ENCODE assay signal across 2 cellular contexts in the genomic region with DNA sequence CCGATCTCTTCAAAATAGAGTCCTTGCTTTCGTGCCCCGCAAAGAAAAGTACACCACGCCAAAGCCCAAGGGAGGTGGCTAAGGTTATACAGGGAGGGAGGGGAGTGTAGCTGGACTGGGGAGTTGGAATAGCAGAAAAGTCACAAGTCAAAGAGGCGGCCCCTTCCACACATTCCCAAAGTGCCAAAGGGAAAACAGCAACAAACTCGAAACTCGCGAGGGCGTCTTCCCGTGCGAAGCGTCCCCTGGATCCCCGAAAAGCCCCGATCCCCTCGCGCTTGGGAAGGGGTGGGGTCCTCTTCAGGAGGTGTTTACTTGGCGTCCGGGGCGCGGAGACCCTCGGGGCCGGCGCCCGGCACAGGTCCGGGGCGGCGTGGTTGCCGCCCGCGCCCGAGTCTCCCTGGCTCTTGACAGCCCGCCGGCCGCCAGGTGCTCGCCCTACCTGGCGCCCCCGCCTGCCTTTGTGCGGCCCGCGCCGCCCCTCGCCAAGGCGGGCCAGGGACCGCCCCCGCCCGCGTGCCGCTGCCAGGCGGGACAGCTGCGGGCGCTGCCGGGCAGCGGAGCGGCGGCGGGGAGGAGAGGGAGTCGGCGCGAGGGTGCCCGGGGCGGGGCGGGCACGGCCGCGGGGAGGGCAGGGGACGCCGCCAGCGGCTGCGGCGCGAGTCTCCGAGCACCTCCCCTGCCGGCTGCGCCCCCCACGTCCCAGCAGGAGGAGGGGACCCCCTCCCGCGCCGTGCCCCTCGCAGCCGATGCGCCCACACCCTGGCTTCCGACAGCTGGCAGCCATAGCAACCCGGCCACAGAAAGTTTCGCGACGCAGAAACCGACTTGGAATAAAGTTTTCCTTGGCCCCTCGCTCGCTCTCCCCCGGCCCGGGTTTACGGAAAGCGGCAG.
TF ChIP-seq lines count a peak whose summit lies in the region.

No MANE protein-coding gene starts in this region.

TF ChIP-seq in HEK293, 187 proteins besides CTCF, POLR2A, EP300 and RAD21 (continued from another document and continues in another):
- TF ChIP-seq, protein P1, sequence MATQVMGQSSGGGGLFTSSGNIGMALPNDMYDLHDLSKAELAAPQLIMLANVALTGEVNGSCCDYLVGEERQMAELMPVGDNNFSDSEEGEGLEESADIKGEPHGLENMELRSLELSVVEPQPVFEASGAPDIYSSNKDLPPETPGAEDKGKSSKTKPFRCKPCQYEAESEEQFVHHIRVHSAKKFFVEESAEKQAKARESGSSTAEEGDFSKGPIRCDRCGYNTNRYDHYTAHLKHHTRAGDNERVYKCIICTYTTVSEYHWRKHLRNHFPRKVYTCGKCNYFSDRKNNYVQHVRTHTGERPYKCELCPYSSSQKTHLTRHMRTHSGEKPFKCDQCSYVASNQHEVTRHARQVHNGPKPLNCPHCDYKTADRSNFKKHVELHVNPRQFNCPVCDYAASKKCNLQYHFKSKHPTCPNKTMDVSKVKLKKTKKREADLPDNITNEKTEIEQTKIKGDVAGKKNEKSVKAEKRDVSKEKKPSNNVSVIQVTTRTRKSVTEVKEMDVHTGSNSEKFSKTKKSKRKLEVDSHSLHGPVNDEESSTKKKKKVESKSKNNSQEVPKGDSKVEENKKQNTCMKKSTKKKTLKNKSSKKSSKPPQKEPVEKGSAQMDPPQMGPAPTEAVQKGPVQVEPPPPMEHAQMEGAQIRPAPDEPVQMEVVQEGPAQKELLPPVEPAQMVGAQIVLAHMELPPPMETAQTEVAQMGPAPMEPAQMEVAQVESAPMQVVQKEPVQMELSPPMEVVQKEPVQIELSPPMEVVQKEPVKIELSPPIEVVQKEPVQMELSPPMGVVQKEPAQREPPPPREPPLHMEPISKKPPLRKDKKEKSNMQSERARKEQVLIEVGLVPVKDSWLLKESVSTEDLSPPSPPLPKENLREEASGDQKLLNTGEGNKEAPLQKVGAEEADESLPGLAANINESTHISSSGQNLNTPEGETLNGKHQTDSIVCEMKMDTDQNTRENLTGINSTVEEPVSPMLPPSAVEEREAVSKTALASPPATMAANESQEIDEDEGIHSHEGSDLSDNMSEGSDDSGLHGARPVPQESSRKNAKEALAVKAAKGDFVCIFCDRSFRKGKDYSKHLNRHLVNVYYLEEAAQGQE (tag by site-specific recombination; IDR thresholded peaks at IDR 0.05): no peak
- TF ChIP-seq ZIC2 (tag by site-specific recombination; IDR thresholded peaks at IDR 0.05) (peak; percentile 54), ZNF221 (tag by site-specific recombination; IDR thresholded peaks at IDR 0.05; ENCODE audit: borderline replicate concordance) (no peak), ZNF76 (tag by site-specific recombination; IDR thresholded peaks at IDR 0.05; ENCODE audit: borderline replicate concordance, low read depth) (no peak), ZNF184 (tag by site-specific recombination; IDR thresholded peaks at IDR 0.05) (no peak), ZNF621 (tag by site-specific recombination; IDR thresholded peaks at IDR 0.05) (no peak), ZNF24 (tag by site-specific recombination; IDR thresholded peaks at IDR 0.05) (no peak), WT1 (tag by site-specific recombination; IDR thresholded peaks at IDR 0.05) (peak; percentile 60; the same call in 1 of the 2 replicates), KLF8 (tag by site-specific recombination; IDR thresholded peaks at IDR 0.05) (no peak), ZNF311 (tag by site-specific recombination; IDR thresholded peaks at IDR 0.05; ENCODE audit: borderline replicate concordance) (no peak), ZFP37 (tag by site-specific recombination; IDR thresholded peaks at IDR 0.05) (no peak), ZBTB8A (tag by site-specific recombination; IDR thresholded peaks at IDR 0.05) (peak; percentile 19), ZFP3 (tag by site-specific recombination; IDR thresholded peaks at IDR 0.05; ENCODE audit: low read depth) (no peak), ZNF747 (tag by site-specific recombination; IDR thresholded peaks at IDR 0.05) (no peak), ZNF792 (tag by site-specific recombination; IDR thresholded peaks at IDR 0.05) (no peak), ZNF341 (tag by site-specific recombination; IDR thresholded peaks at IDR 0.05; ENCODE audit: low read depth) (peak; percentile 80), ZXDB (tag by site-specific recombination; IDR thresholded peaks at IDR 0.05) (no peak), ZNF324 (tag by site-specific recombination; IDR thresholded peaks at IDR 0.05) (no peak), IKZF3 (tag by site-specific recombination; IDR thresholded peaks at IDR 0.05) (no peak)
- TF ChIP-seq, protein P2, sequence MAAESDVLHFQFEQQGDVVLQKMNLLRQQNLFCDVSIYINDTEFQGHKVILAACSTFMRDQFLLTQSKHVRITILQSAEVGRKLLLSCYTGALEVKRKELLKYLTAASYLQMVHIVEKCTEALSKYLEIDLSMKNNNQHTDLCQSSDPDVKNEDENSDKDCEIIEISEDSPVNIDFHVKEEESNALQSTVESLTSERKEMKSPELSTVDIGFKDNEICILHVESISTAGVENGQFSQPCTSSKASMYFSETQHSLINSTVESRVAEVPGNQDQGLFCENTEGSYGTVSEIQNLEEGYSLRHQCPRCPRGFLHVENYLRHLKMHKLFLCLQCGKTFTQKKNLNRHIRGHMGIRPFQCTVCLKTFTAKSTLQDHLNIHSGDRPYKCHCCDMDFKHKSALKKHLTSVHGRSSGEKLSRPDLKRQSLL (tag by site-specific recombination; IDR thresholded peaks at IDR 0.05): no peak
- TF ChIP-seq, protein P3, sequence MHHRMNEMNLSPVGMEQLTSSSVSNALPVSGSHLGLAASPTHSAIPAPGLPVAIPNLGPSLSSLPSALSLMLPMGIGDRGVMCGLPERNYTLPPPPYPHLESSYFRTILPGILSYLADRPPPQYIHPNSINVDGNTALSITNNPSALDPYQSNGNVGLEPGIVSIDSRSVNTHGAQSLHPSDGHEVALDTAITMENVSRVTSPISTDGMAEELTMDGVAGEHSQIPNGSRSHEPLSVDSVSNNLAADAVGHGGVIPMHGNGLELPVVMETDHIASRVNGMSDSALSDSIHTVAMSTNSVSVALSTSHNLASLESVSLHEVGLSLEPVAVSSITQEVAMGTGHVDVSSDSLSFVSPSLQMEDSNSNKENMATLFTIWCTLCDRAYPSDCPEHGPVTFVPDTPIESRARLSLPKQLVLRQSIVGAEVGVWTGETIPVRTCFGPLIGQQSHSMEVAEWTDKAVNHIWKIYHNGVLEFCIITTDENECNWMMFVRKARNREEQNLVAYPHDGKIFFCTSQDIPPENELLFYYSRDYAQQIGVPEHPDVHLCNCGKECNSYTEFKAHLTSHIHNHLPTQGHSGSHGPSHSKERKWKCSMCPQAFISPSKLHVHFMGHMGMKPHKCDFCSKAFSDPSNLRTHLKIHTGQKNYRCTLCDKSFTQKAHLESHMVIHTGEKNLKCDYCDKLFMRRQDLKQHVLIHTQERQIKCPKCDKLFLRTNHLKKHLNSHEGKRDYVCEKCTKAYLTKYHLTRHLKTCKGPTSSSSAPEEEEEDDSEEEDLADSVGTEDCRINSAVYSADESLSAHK (tag by site-specific recombination; IDR thresholded peaks at IDR 0.05): no peak

TF ChIP-seq in liver, 16 proteins besides CTCF, POLR2A, EP300 and RAD21 (continued from another document):
- TF ChIP-seq, protein P1 (IDR thresholded peaks at IDR 0.05): no peak
